In the genomic region with DNA sequence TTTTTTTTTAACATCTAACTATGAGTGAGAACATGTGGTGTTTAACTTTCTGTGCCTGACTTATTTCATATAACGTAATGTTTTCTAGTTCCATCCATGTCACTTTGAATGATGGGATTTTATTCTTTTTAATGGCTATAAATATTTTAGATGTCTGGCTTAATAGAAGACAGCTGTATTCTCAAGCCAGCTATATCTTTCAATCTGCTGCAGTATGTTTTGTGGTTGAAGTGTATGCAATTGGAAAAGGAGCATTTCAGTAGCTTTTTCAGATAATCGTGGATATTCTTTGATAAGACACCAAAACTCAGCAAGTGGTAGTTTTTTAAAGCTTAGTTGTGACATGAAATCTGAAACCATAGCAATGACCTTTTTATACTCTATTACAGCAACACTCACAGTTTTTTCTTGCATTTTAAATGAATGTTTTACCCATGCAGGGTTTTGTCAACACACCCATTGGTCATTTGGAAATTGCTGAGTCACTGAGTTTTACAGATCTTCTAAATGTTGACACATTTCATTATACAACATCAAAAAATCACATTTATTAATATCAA, we compare ENCODE assay signal across 11 cellular contexts. TPM values are rescaled to one million over a fixed set of nuclear protein-coding genes. Genes with fewer than 3 reads are reported as not detected.
DNase-seq lines count a peak whose midpoint lies in the region; ATAC-seq, FAIRE-seq and TF ChIP-seq lines count a peak whose summit lies in the region.
"Had no signal": no experiment of that assay in that cellular context is flagged by ENCODE, and none has a peak within 500 bp of the region (broad histone marks: within the 10 kb centered on the region; RNA-seq: fewer than 3 reads in every experiment).

No MANE protein-coding gene starts in this region.

- ATAC-seq in SK-N-SH treated with all-trans-retinoic acid at 6 μM for 48 hours = peak; percentile 88
- ATAC-seq in WTC11 = no peak
- no peak for ATAC-seq in effector memory CD8-positive, alpha-beta T cell (replicated peaks)
- ATAC-seq: activated T-cell treated with anti-CD3 and anti-CD28 coated beads, Interleukin-2, amount 50 U/mL, for 72 hours; gastrocnemius medialis had no signal

- H3K9me3 ChIP-seq in transverse colon = no peaks in the 10 kb centered on the region
- H3K9me3 ChIP-seq: gastrocnemius medialis had no signal

- WGBS in transverse colon (ENCODE audit: low coverage in 1 of 2), 2 donors = 64 to 77% methylated on average over 2 of the region's 2 CpGs

- POLR2A ChIA-PET in WTC11 (lab: Charles Lee) = no interaction called here

- no peaks in the 10 kb centered on the region for H3K9me3 Mint-ChIP-seq in WTC11
- no peaks in the 10 kb centered on the region for H3K9me3 Mint-ChIP-seq in effector memory CD8-positive, alpha-beta T cell
- H3K9me3 Mint-ChIP-seq: activated T-cell treated with anti-CD3 and anti-CD28 coated beads, Interleukin-2, amount 50 U/mL, for 72 hours; CD4-positive, alpha-beta T cell had no signal

- peaks cover 21% of the 10 kb centered on the region for H3K4me1 Mint-ChIP-seq in WTC11
- H3K4me1 Mint-ChIP-seq in effector memory CD8-positive, alpha-beta T cell (ENCODE audit: low read depth in 2 of 2) = peaks cover 2 to 8% of the 10 kb centered on the region in 2 donors

- no peak overlapping the region for H3K4me3 Mint-ChIP-seq in WTC11
- no peak overlapping the region for H3K4me3 Mint-ChIP-seq in effector memory CD8-positive, alpha-beta T cell
- H3K4me3 Mint-ChIP-seq: activated T-cell treated with anti-CD3 and anti-CD28 coated beads, Interleukin-2, amount 50 U/mL, for 72 hours; CD4-positive, alpha-beta T cell had no signal

- TF ChIP-seq CTCF in fibroblast of villous mesenchyme (IDR thresholded peaks at IDR 0.05; ENCODE audit: insufficient read depth, low read depth, low read length) (no peak), WTC11 (IDR thresholded peaks at IDR 0.05) (no peak), transverse colon (IDR thresholded peaks at IDR 0.05) (no peak)

- H3K27me3 Mint-ChIP-seq in WTC11 (ENCODE audit: low read depth) = no peaks in the 10 kb centered on the region
- no peaks in the 10 kb centered on the region for H3K27me3 Mint-ChIP-seq in effector memory CD8-positive, alpha-beta T cell
- H3K27me3 Mint-ChIP-seq: CD4-positive, alpha-beta T cell had no signal

- no peak overlapping the region for H3K27ac ChIP-seq in transverse colon
- H3K27ac ChIP-seq: gastrocnemius medialis had no signal

- CTCF ChIA-PET in WTC11 (lab: Charles Lee) = interaction anchor here (1.3 kb wide), 1 partner anchor 23 kb away, joined by 3 read pairs; a partner anchor contains a TSS

- DNase-seq in AG08395 (ENCODE audit: low spot score) (peak; percentile 24), GM12892 (ENCODE audit: insufficient read length) (no peak), fibroblast of villous mesenchyme (ENCODE audit: low read depth) (peak; percentile 87), WTC11 (ENCODE audit: low spot score) (no peak), HTR-8/SVneo (ENCODE audit: insufficient read length, low spot score) (no peak), transverse colon (no peak)
- no peak for DNase-seq in effector memory CD8-positive, alpha-beta T cell
- DNase-seq: activated T-cell treated with anti-CD3 and anti-CD28 coated beads, Interleukin-2, amount 50 U/mL, for 72 hours; CD4-positive, alpha-beta T cell; gastrocnemius medialis had no signal

- H3K36me3 Mint-ChIP-seq in WTC11 = no peaks in the 10 kb centered on the region
- no peaks in the 10 kb centered on the region for H3K36me3 Mint-ChIP-seq in effector memory CD8-positive, alpha-beta T cell (ENCODE audit: insufficient read depth)

- intact Hi-C loops in transverse colon (cut with DNase I; ENCODE audit: low total_unique reads) = no loop called here

- no peak overlapping the region for H3K27ac Mint-ChIP-seq in WTC11
- H3K27ac Mint-ChIP-seq in effector memory CD8-positive, alpha-beta T cell = no peak overlapping the region
- H3K27ac Mint-ChIP-seq: activated T-cell treated with anti-CD3 and anti-CD28 coated beads, Interleukin-2, amount 50 U/mL, for 72 hours; CD4-positive, alpha-beta T cell had no signal

- TF ChIP-seq POLR2A in GM12892 (IDR thresholded peaks at IDR 0.05; ENCODE audit: low read depth, low read length) (no peak), transverse colon (IDR thresholded peaks at IDR 0.05) (no peak)

- peaks cover 0 to 14% (median under 1%) of the 10 kb centered on the region in 4 donors for H3K4me1 ChIP-seq in transverse colon

- no peaks in the 10 kb centered on the region for H3K36me3 ChIP-seq in transverse colon
- H3K36me3 ChIP-seq: gastrocnemius medialis had no signal

- peak; percentile 78 for FAIRE-seq in GM12892 (lab: Jason Lieb, UNC)
- FAIRE-seq in HTR-8/SVneo (lab: Jason Lieb, UNC) = no peak

- H3K4me3 ChIP-seq in fibroblast of villous mesenchyme (ENCODE audit: low read depth, low read length) (no peak overlapping the region), transverse colon (no peak overlapping the region)
- H3K4me3 ChIP-seq: gastrocnemius medialis had no signal

- no peaks in the 10 kb centered on the region for H3K27me3 ChIP-seq in transverse colon
- H3K27me3 ChIP-seq: gastrocnemius medialis had no signal

- no peak for TF ChIP-seq EP300 in transverse colon (IDR thresholded peaks at IDR 0.05; ENCODE audit: low read depth)

- in situ Hi-C loops in transverse colon (cut with MboI; ENCODE audit: low pct_ligation_motif_present in 1 of 4, low pct_unique_long_range_greater_than_20kb in 1 of 4, low sequenced_read_pairs in 3 of 4) = no loop called here

TF ChIP-seq in SK-N-SH treated with all-trans-retinoic acid at 6 μM for 48 hours, 23 proteins besides CTCF, POLR2A, EP300 and RAD21 (continues in another document):
- TF ChIP-seq, protein P1, sequence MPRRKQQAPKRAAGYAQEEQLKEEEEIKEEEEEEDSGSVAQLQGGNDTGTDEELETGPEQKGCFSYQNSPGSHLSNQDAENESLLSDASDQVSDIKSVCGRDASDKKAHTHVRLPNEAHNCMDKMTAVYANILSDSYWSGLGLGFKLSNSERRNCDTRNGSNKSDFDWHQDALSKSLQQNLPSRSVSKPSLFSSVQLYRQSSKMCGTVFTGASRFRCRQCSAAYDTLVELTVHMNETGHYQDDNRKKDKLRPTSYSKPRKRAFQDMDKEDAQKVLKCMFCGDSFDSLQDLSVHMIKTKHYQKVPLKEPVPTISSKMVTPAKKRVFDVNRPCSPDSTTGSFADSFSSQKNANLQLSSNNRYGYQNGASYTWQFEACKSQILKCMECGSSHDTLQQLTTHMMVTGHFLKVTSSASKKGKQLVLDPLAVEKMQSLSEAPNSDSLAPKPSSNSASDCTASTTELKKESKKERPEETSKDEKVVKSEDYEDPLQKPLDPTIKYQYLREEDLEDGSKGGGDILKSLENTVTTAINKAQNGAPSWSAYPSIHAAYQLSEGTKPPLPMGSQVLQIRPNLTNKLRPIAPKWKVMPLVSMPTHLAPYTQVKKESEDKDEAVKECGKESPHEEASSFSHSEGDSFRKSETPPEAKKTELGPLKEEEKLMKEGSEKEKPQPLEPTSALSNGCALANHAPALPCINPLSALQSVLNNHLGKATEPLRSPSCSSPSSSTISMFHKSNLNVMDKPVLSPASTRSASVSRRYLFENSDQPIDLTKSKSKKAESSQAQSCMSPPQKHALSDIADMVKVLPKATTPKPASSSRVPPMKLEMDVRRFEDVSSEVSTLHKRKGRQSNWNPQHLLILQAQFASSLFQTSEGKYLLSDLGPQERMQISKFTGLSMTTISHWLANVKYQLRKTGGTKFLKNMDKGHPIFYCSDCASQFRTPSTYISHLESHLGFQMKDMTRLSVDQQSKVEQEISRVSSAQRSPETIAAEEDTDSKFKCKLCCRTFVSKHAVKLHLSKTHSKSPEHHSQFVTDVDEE (CRISPR knock-in tag; IDR thresholded peaks at IDR 0.05) = peak; percentile 74

TF ChIP-seq in WTC11, 78 proteins besides CTCF, POLR2A, EP300 and RAD21:
- TF ChIP-seq FOXP1 (CRISPR knock-in tag; IDR thresholded peaks at IDR 0.05; ENCODE audit: borderline replicate concordance) (no peak), NFE2L1 (CRISPR knock-in tag; IDR thresholded peaks at IDR 0.05) (no peak)
- TF ChIP-seq, protein P2, sequence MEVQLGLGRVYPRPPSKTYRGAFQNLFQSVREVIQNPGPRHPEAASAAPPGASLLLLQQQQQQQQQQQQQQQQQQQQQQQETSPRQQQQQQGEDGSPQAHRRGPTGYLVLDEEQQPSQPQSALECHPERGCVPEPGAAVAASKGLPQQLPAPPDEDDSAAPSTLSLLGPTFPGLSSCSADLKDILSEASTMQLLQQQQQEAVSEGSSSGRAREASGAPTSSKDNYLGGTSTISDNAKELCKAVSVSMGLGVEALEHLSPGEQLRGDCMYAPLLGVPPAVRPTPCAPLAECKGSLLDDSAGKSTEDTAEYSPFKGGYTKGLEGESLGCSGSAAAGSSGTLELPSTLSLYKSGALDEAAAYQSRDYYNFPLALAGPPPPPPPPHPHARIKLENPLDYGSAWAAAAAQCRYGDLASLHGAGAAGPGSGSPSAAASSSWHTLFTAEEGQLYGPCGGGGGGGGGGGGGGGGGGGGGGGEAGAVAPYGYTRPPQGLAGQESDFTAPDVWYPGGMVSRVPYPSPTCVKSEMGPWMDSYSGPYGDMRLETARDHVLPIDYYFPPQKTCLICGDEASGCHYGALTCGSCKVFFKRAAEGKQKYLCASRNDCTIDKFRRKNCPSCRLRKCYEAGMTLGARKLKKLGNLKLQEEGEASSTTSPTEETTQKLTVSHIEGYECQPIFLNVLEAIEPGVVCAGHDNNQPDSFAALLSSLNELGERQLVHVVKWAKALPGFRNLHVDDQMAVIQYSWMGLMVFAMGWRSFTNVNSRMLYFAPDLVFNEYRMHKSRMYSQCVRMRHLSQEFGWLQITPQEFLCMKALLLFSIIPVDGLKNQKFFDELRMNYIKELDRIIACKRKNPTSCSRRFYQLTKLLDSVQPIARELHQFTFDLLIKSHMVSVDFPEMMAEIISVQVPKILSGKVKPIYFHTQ (CRISPR knock-in tag; IDR thresholded peaks at IDR 0.05) = no peak

RNA-seq across cellular contexts. Expression of a gene that starts 5.7 kb away (rescaled TPM):
- 25.6 TPM for polyA plus RNA-seq in GM12892 (2012; ENCODE audit: missing spikeins)
- total RNA-seq in fibroblast of villous mesenchyme = 15.8 and 17.3 TPM in 2 replicates
- 28.7 to 31.3 TPM (median 30.7 TPM) in 3 replicates for total RNA-seq in WTC11 (2021)
- total RNA-seq in transverse colon = 10 to 100 TPM; 15.3 to 33.3 (median 17.6) TPM

RNA-seq across cellular contexts. Expression of a gene that starts 6.0 kb away (rescaled TPM):
- polyA plus RNA-seq in GM12892 (2012; ENCODE audit: missing spikeins) = 5.4 TPM
- 14.2 and 14.8 TPM in 2 replicates for total RNA-seq in fibroblast of villous mesenchyme
- total RNA-seq in WTC11 (2021) = 2.6 to 4.2 TPM (median 3.1 TPM) in 3 replicates
- total RNA-seq in transverse colon = 10 to 100 TPM; 12.5 to 30.7 (median 14.1) TPM

RNA-seq across cellular contexts. Expression of a gene that starts 23.5 kb away (rescaled TPM):
- polyA plus RNA-seq in GM12892 (2012; ENCODE audit: missing spikeins) = 6.7 TPM
- total RNA-seq in fibroblast of villous mesenchyme = 6.4 and 11.2 TPM in 2 replicates
- 16.6 to 18.5 TPM (median 18.0 TPM) in 3 replicates for total RNA-seq in WTC11 (2021)
- total RNA-seq in transverse colon = 10 to 100 TPM in 1 of 4 donors, 1 to 10 TPM in 2, under 1 TPM in 1; 1.00 to 11.3 (median 6.0) TPM

RNA-seq across cellular contexts. Expression of a gene that starts 38.1 kb away (rescaled TPM):
- 0.38 TPM for polyA plus RNA-seq in GM12892 (2012; ENCODE audit: missing spikeins)
- total RNA-seq in fibroblast of villous mesenchyme = under 0.01 TPM in 2 replicates
- total RNA-seq in WTC11 (2021) = 0.57 to 0.85 TPM (median 0.73 TPM) in 3 replicates
- under 1 TPM in 1 of 4 donors, not detected in 3; 0.37 TPM for total RNA-seq in transverse colon

RNA-seq across cellular contexts. Expression of a gene that starts 55.9 kb away (rescaled TPM):
- polyA plus RNA-seq in GM12892 (2012; ENCODE audit: missing spikeins) = 5.8 TPM
- total RNA-seq in fibroblast of villous mesenchyme (3.2 and 5.2 TPM in 2 replicates), WTC11 (2021) (5.1 to 6.3 TPM (median 5.3 TPM) in 3 replicates), transverse colon (10 to 100 TPM in 1 of 4 donors, 1 to 10 TPM in 3; 4.0 to 81.2 (median 8.1) TPM)

Comparison
In these comparisons a context has a peak if more than half of its experiments do, and no peak if none do; other contexts are left out.
1. DNase-seq: peak in AG08395 (single experiment) and fibroblast of villous mesenchyme (single experiment); none in GM12892 (single experiment), WTC11 (single experiment), HTR-8/SVneo (single experiment), effector memory CD8-positive, alpha-beta T cell (0 of 3) and transverse colon (single experiment).